In the genomic region with DNA sequence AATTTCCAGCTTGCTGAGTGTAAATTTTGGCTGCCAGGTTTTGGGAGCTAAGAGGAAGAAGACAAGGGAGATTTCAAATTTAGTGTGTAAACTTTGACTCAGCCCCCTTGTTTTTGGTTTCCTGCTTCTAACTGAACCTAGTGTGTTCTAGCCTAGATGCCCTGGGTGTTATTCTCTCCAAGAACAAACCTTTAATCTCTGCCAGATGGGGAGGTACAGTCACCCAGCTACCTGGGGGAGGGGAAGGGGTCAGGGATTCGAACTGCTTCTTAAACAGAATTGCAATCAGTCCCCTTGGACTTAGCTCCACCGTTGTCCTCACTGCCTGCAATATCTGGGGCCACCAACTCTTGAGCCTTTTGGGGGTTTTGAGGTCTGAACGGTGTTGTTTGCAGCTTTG, we compare ENCODE assay signal across 15 cellular contexts.
DNase-seq lines count a peak whose midpoint lies in the region; ATAC-seq and TF ChIP-seq lines count a peak whose summit lies in the region.
"Had no signal": no experiment of that assay in that cellular context is flagged by ENCODE, and none has a peak within 500 bp of the region (broad histone marks: within the 10 kb centered on the region; RNA-seq: fewer than 3 reads in every experiment).

No MANE protein-coding gene starts in this region.

- TF ChIP-seq POLR2A in adrenal gland (IDR thresholded peaks at IDR 0.05): no peak

- intact Hi-C loops in adrenal gland (cut with DNase I): no loop called here

- H3K4me3 ChIP-seq in GM23338: no peak overlapping the region
- no peak overlapping the region for H3K4me3 ChIP-seq in WERI-Rb-1 (ENCODE audit: low read depth, low read length)
- no peak overlapping the region for H3K4me3 ChIP-seq in adrenal gland
- H3K4me3 ChIP-seq: A549 had no signal

- H3K9me3 ChIP-seq in KOPT-K1 (ENCODE audit: insufficient read depth, low read length, poor library complexity, severe bottlenecking): no peaks in the 10 kb centered on the region
- H3K9me3 ChIP-seq in WERI-Rb-1 (ENCODE audit: severe bottlenecking): no peaks in the 10 kb centered on the region
- H3K9me3 ChIP-seq in adrenal gland (replicated peaks in 1 of 3): no peaks in the 10 kb centered on the region
- H3K9me3 ChIP-seq: A549, BE2C had no signal

- peaks cover under 1% of the 10 kb centered on the region; the same call in 2 of the 3 replicates for H3K4me1 Mint-ChIP-seq in GM23338
- H3K4me1 Mint-ChIP-seq in immature natural killer cell: no peaks in the 10 kb centered on the region

- H2AFZ ChIP-seq in GM23338: peak overlapping the region; percentile 33; the same call in 1 of the 2 replicates

- H3K4me2 ChIP-seq in GM23338: no peak overlapping the region
- H3K4me2 ChIP-seq: A549 had no signal

- H3K9me3 Mint-ChIP-seq in GM23338 (no peaks in the 10 kb centered on the region), immature natural killer cell (no peaks in the 10 kb centered on the region)

- no peaks in the 10 kb centered on the region for H3K4me1 ChIP-seq in GM23338 (ENCODE audit: insufficient read depth)
- H3K4me1 ChIP-seq in adrenal gland (replicated peaks in 1 of 2): peaks cover 0 to 12% of the 10 kb centered on the region in 2 donors
- H3K4me1 ChIP-seq: A549 had no signal

- H3F3A ChIP-seq in GM23338 (replicated peaks; ENCODE audit: low read depth): no peaks in the 10 kb centered on the region

- H3K27me3 ChIP-seq in GM23338 (ENCODE audit: insufficient read depth) (no peaks in the 10 kb centered on the region), WERI-Rb-1 (ENCODE audit: insufficient read depth, low read depth, severe bottlenecking) (no peaks in the 10 kb centered on the region), adrenal gland (no peaks in the 10 kb centered on the region)
- H3K27me3 ChIP-seq: BE2C had no signal

- H3K27me3 Mint-ChIP-seq in GM23338 (ENCODE audit: insufficient read depth, low read depth, poor library complexity) (no peaks in the 10 kb centered on the region), immature natural killer cell (ENCODE audit: low read depth in 3 of 3) (peaks cover 0 to 4% (median 0%) of the 10 kb centered on the region in 3 donors)
- H3K27me3 Mint-ChIP-seq: CD4-positive, alpha-beta memory T cell had no signal

- WGBS in adrenal gland, 4 donors: 82 to 90% (median 86%) methylated on average over 3 of the region's 3 CpGs

- H3K4me3 Mint-ChIP-seq in GM23338: no peak overlapping the region
- no peak overlapping the region for H3K4me3 Mint-ChIP-seq in immature natural killer cell
- H3K4me3 Mint-ChIP-seq: CD4-positive, alpha-beta memory T cell had no signal

- H4K20me1 ChIP-seq in GM23338 (replicated peaks; ENCODE audit: insufficient read depth): no peaks in the 10 kb centered on the region

- H3K36me3 ChIP-seq in GM23338 (ENCODE audit: insufficient read depth) (no peaks in the 10 kb centered on the region), KOPT-K1 (ENCODE audit: insufficient read depth, low read length) (no peaks in the 10 kb centered on the region), WERI-Rb-1 (no peaks in the 10 kb centered on the region), adrenal gland (replicated peaks in 1 of 2) (no peaks in the 10 kb centered on the region)
- H3K36me3 ChIP-seq: BE2C had no signal

- DNase-seq in GM23338 (ENCODE audit: low spot score) (no peak), WERI-Rb-1 (peak; percentile 68), amygdala (lab: John Stamatoyannopoulos, UW) (no peak), immature natural killer cell (no peak), adrenal gland (no peak)
- DNase-seq: BE2C; CD4-positive, alpha-beta memory T cell; DMS79 treated with DMSO at 0.1 percent for 48 hours; GDM1; IMR-90 had no signal

- H3K27ac ChIP-seq in GM23338 (ENCODE audit: low read depth) (no peak overlapping the region), KOPT-K1 (ENCODE audit: low read depth, low read length, poor library complexity, severe bottlenecking) (peak overlapping the region; percentile 29), WERI-Rb-1 (peak overlapping the region; percentile 19; the same call in 1 of the 2 replicates), adrenal gland (no peak overlapping the region)
- H3K27ac ChIP-seq: A549, C4-2B, HL-60 had no signal

- H3K27ac Mint-ChIP-seq in GM23338: no peak overlapping the region
- H3K27ac Mint-ChIP-seq in immature natural killer cell: no peak overlapping the region
- H3K27ac Mint-ChIP-seq: CD4-positive, alpha-beta memory T cell had no signal

- no peaks in the 10 kb centered on the region for H3K36me3 Mint-ChIP-seq in GM23338 (ENCODE audit: low read depth)
- no peaks in the 10 kb centered on the region for H3K36me3 Mint-ChIP-seq in immature natural killer cell
- H3K36me3 Mint-ChIP-seq: CD4-positive, alpha-beta memory T cell had no signal

- TF ChIP-seq CTCF in GM23338 (conservative IDR thresholded peaks at IDR 0.05; ENCODE audit: low read depth in 2 of 2): no peak
- TF ChIP-seq CTCF in WERI-Rb-1 (IDR thresholded peaks at IDR 0.05; ENCODE audit: low read depth, low read length): no peak
- no peak for TF ChIP-seq CTCF in adrenal gland (IDR thresholded peaks at IDR 0.05)

- no peak for ATAC-seq in GM23338
- ATAC-seq: A549, HCT116 had no signal

- no peaks in the 10 kb centered on the region for H3K9me2 ChIP-seq in GM23338 (ENCODE audit: insufficient read depth)

- H3K79me2 ChIP-seq in GM23338 (replicated peaks; ENCODE audit: insufficient read depth): no peaks in the 10 kb centered on the region

TF ChIP-seq in GM23338, 12 proteins besides CTCF, POLR2A, EP300 and RAD21 (continues in another document):
- TF ChIP-seq EZH2phosphoT487 (IDR thresholded peaks at IDR 0.05; ENCODE audit: unreplicated experiment) (no peak), EZH2 (IDR thresholded peaks at IDR 0.05; ENCODE audit: low read depth, unreplicated experiment) (no peak), NANOG (IDR thresholded peaks at IDR 0.05; ENCODE audit: borderline replicate concordance) (no peak), ZNF114 (CRISPR knock-in tag; IDR thresholded peaks at IDR 0.05) (no peak), JUNB (IDR thresholded peaks at IDR 0.05; ENCODE audit: unreplicated experiment) (no peak), POLR2AphosphoS5 (IDR thresholded peaks at IDR 0.05; ENCODE audit: low read depth) (no peak)
- TF ChIP-seq, protein P1, sequence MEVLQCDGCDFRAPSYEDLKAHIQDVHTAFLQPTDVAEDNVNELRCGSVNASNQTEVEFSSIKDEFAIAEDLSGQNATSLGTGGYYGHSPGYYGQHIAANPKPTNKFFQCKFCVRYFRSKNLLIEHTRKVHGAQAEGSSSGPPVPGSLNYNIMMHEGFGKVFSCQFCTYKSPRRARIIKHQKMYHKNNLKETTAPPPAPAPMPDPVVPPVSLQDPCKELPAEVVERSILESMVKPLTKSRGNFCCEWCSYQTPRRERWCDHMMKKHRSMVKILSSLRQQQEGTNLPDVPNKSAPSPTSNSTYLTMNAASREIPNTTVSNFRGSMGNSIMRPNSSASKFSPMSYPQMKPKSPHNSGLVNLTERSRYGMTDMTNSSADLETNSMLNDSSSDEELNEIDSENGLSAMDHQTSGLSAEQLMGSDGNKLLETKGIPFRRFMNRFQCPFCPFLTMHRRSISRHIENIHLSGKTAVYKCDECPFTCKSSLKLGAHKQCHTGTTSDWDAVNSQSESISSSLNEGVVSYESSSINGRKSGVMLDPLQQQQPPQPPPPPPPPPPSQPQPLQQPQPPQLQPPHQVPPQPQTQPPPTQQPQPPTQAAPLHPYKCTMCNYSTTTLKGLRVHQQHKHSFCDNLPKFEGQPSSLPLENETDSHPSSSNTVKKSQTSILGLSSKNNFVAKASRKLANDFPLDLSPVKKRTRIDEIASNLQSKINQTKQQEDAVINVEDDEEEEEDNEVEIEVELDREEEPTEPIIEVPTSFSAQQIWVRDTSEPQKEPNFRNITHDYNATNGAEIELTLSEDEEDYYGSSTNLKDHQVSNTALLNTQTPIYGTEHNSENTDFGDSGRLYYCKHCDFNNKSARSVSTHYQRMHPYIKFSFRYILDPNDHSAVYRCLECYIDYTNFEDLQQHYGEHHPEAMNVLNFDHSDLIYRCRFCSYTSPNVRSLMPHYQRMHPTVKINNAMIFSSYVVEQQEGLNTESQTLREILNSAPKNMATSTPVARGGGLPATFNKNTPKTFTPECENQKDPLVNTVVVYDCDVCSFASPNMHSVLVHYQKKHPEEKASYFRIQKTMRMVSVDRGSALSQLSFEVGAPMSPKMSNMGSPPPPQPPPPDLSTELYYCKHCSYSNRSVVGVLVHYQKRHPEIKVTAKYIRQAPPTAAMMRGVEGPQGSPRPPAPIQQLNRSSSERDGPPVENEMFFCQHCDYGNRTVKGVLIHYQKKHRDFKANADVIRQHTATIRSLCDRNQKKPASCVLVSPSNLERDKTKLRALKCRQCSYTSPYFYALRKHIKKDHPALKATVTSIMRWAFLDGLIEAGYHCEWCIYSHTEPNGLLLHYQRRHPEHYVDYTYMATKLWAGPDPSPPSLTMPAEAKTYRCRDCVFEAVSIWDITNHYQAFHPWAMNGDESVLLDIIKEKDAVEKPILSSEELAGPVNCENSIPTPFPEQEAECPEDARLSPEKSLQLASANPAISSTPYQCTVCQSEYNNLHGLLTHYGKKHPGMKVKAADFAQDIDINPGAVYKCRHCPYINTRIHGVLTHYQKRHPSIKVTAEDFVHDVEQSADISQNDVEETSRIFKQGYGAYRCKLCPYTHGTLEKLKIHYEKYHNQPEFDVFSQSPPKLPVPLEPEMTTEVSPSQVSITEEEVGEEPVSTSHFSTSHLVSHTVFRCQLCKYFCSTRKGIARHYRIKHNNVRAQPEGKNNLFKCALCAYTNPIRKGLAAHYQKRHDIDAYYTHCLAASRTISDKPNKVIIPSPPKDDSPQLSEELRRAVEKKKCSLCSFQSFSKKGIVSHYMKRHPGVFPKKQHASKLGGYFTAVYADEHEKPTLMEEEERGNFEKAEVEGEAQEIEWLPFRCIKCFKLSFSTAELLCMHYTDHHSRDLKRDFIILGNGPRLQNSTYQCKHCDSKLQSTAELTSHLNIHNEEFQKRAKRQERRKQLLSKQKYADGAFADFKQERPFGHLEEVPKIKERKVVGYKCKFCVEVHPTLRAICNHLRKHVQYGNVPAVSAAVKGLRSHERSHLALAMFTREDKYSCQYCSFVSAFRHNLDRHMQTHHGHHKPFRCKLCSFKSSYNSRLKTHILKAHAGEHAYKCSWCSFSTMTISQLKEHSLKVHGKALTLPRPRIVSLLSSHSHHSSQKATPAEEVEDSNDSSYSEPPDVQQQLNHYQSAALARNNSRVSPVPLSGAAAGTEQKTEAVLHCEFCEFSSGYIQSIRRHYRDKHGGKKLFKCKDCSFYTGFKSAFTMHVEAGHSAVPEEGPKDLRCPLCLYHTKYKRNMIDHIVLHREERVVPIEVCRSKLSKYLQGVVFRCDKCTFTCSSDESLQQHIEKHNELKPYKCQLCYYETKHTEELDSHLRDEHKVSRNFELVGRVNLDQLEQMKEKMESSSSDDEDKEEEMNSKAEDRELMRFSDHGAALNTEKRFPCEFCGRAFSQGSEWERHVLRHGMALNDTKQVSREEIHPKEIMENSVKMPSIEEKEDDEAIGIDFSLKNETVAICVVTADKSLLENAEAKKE (CRISPR knock-in tag; IDR thresholded peaks at IDR 0.05): no peak

Comparison
In these comparisons a context has a peak if more than half of its experiments do, and no peak if none do; other contexts are left out.
1. H3K27ac ChIP-seq: peak in KOPT-K1 (single experiment) and WERI-Rb-1 (single experiment); none in GM23338 (single experiment) and adrenal gland (0 of 5).